8 cellular contexts compared by ENCODE assay signal in genomic region chr2:57760448-57760847, GRCh38.
DNase-seq lines count a peak whose midpoint lies in the region; ATAC-seq and TF ChIP-seq lines count a peak whose summit lies in the region.

No MANE protein-coding gene starts in this region.

- DNase-seq in DND-41 (no peak), GM20000 (ENCODE audit: low spot score) (peak; percentile 25), brain microvascular endothelial cell (no peak), substantia nigra (lab: John Stamatoyannopoulos, UW) (peak in 7 of 49 donors; percentile 3 to 36 (median 8)), body of pancreas (no peak), DMS114 treated with DMSO at 0.1 percent for 48 hours (lab: John Stamatoyannopoulos, UW; ENCODE audit: unreplicated experiment) (no peak)
- no peak for DNase-seq in stimulated activated CD4-positive, alpha-beta T cell treated with anti-CD3 and anti-CD28 coated beads, Interleukin-1b, Interleukin-23, amount 100 ng/mL, for 48 hours

- H3K4me3 ChIP-seq in DND-41 (ENCODE audit: low read depth in 1 of 2, low read length in 2 of 2) (no peak overlapping the region), brain microvascular endothelial cell (ENCODE audit: low read depth, low read length) (peak overlapping the region; percentile 47), body of pancreas (peak overlapping the region in 1 of 2 donors; percentile 3)

- 33 to 42% methylated on average over 3 of the region's 3 CpGs for WGBS in body of pancreas, 2 donors

- peaks cover 11% of the 10 kb centered on the region for H3K27me3 ChIP-seq in DND-41 (ENCODE audit: insufficient read depth, low read length, poor library complexity)
- no peaks in the 10 kb centered on the region for H3K27me3 ChIP-seq in brain microvascular endothelial cell (replicated peaks)
- H3K27me3 ChIP-seq in body of pancreas = no peaks in the 10 kb centered on the region

- no peak overlapping the region for H3K9ac ChIP-seq in DND-41 (ENCODE audit: low read depth, low read length)

- in situ Hi-C loops in brain microvascular endothelial cell (cut with HindIII; ENCODE audit: low pct_ligation_motif_present, low sequenced_read_pairs) = no loop called here

- H3K79me2 ChIP-seq in DND-41 (ENCODE audit: insufficient read depth, low read length) = no peaks in the 10 kb centered on the region

- intact Hi-C loops in body of pancreas (cut with DNase I) = no loop called here

- H2AFZ ChIP-seq in DND-41 (ENCODE audit: low read depth, low read length) = no peak overlapping the region; the same call in 1 of the 2 replicates

- no peak overlapping the region for H3K27ac ChIP-seq in DND-41 (ENCODE audit: low read length)
- no peak overlapping the region for H3K27ac ChIP-seq in brain microvascular endothelial cell
- H3K27ac ChIP-seq in substantia nigra (ENCODE audit: low read depth, low read length, poor library complexity, severe bottlenecking) = peak overlapping the region; percentile 58
- no peak overlapping the region for H3K27ac ChIP-seq in body of pancreas

- peak overlapping the region; percentile 63; the same call in 1 of the 2 replicates for H3K4me2 ChIP-seq in DND-41 (ENCODE audit: insufficient read depth, low read length)

- H3K9me3 ChIP-seq in DND-41 (ENCODE audit: insufficient read depth, low read length, severe bottlenecking) (no peaks in the 10 kb centered on the region), body of pancreas (no peaks in the 10 kb centered on the region)

- H3K36me3 ChIP-seq in DND-41 (ENCODE audit: insufficient read depth, low read length) (no peaks in the 10 kb centered on the region), brain microvascular endothelial cell (replicated peaks) (no peaks in the 10 kb centered on the region), body of pancreas (replicated peaks in 1 of 2; ENCODE audit: insufficient read depth in 1 of 2, low read depth in 2 of 2) (no peaks in the 10 kb centered on the region)

- H4K20me1 ChIP-seq in DND-41 (ENCODE audit: insufficient read depth, low read length) = no peaks in the 10 kb centered on the region

- TF ChIP-seq POLR2A in body of pancreas (IDR thresholded peaks at IDR 0.05) = no peak

- H3K4me1 ChIP-seq in DND-41 (ENCODE audit: insufficient read depth, low read length) (peaks cover 6% of the 10 kb centered on the region), body of pancreas (peaks cover 18% of the 10 kb centered on the region)

- TF ChIP-seq CTCF in DND-41 (IDR thresholded peaks at IDR 0.05; ENCODE audit: borderline replicate concordance, extremely low read depth, low read length, poor library complexity, severe bottlenecking) (no peak), GM20000 (IDR thresholded peaks at IDR 0.05; ENCODE audit: extremely low read depth, missing control alignments) (no peak), brain microvascular endothelial cell (IDR thresholded peaks at IDR 0.05; ENCODE audit: low read depth, low read length, missing control alignments) (no peak), body of pancreas (IDR thresholded peaks at IDR 0.05) (no peak)

- peak; percentile 36; the same call in 1 of the 3 replicates for ATAC-seq in DND-41 (ENCODE audit: insufficient read depth, low read depth)
- ATAC-seq in HG03521 (IDR thresholded peaks at IDR 0.05; ENCODE audit: unreplicated experiment) = peak; percentile 62
- no peak for ATAC-seq in body of pancreas
